ENCODE assay signal across 20 cellular contexts in the genomic region with DNA sequence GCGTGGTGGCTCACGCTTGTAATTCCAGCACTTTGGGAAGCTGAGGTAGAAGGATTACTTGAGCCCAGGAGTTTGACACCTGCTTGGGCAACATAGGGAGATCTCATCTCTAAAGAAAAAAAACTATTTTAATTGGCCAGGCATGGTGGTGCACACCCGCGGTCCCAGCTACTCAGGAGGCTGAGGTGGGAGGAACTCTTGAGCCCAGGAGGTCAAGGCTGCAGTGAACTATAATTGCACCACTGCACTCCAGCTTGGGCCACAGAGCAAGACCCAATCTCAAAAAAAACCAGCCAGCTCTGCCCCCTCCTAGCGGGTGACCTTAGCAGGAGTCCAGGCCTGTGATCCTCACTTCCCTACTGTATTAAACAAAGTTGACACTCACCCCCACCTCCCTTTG. TPM values are rescaled to one million over a fixed set of nuclear protein-coding genes. Genes with fewer than 3 reads are reported as not detected.
"Had no signal": no experiment of that assay in that cellular context is flagged by ENCODE, and none has a peak within 500 bp of the region (broad histone marks: within the 10 kb centered on the region; RNA-seq: fewer than 3 reads in every experiment).

No MANE protein-coding gene starts in this region.

- H3K36me3 ChIP-seq: ascending aorta, breast epithelium, left ventricle myocardium inferior, prostate gland had no signal

- H3K27ac ChIP-seq: ascending aorta, breast epithelium, epithelial cell of prostate, left ventricle myocardium inferior, prostate gland had no signal

- H3K4me3 ChIP-seq: ascending aorta, breast epithelium, left ventricle myocardium inferior, prostate gland had no signal

- ATAC-seq: activated CD8-positive, alpha-beta memory T cell treated with anti-CD3 and anti-CD28 coated beads, Interleukin-2, amount 10 ng/mL, durations not matched to agents 7 days and 5 days had no signal

- H3K9me3 ChIP-seq: ascending aorta, breast epithelium, left ventricle myocardium inferior, prostate gland had no signal

- H3K4me1 ChIP-seq: breast epithelium, prostate gland had no signal

- FAIRE-seq: small intestine had no signal

- DNase-seq: activated CD4-positive, alpha-beta T cell treated with anti-CD3 and anti-CD28 coated beads for 1 hour; activated CD8-positive, alpha-beta memory T cell treated with anti-CD3 and anti-CD28 coated beads, Interleukin-2, amount 10 ng/mL, durations not matched to agents 7 days and 5 days; activated naive CD4-positive, alpha-beta T cell treated with anti-CD3 and anti-CD28 coated beads, Interleukin-2, amount 10 ng/mL, durations not matched to agents 7 days and 5 days; hippocampal formation; left ventricle myocardium inferior; T-helper 1 cell; T1000 had no signal

RNA-seq across cellular contexts. Expression of a gene that starts 5.9 kb away (rescaled TPM):
- total RNA-seq: activated CD8-positive, alpha-beta memory T cell treated with anti-CD3 and anti-CD28 coated beads, Interleukin-2, amount 10 ng/mL, durations not matched to agents 7 days and 5 days; activated T-helper 2 cell treated with anti-CD3 and anti-CD28 coated beads, Interferon-gamma antibody, Interleukin-2, Interleukin-4, amounts not matched to agents 10 μg/mL and 5 μg/mL and 100 μg/mL, durations not matched to agents 14 hours and 24 hours and 36 hours; ascending aorta; breast epithelium; cerebellum; dermis blood vessel endothelial cell; glomerular endothelial cell; left ventricle myocardium inferior; mucosa of gallbladder; osteoblast; right cardiac atrium had no signal
- polyA plus RNA-seq: right cardiac atrium had no signal

RNA-seq across cellular contexts. Expression of a gene that starts 30.4 kb away (rescaled TPM):
- total RNA-seq: ascending aorta, breast epithelium, dermis blood vessel endothelial cell, glomerular endothelial cell, kidney epithelial cell, mucosa of gallbladder, osteoblast had no signal
